Comparison of ENCODE assay signal across 1 cellular context in genomic region chr22:28829358-28830181, GRCh38.
TF ChIP-seq lines count a peak whose summit lies in the region.

No MANE protein-coding gene starts in this region.

TF ChIP-seq in HepG2, 621 proteins besides CTCF, POLR2A, EP300 and RAD21 (continued from another document and continues in another):
- peak; percentile 43; the same call in 1 of the 2 replicates for TF ChIP-seq RERE (CRISPR knock-in tag; IDR thresholded peaks at IDR 0.05; ENCODE audit: low read depth)
- TF ChIP-seq ZNF468 (CRISPR knock-in tag; IDR thresholded peaks at IDR 0.05) = no peak
- peak; percentile 42 for TF ChIP-seq CREM (IDR thresholded peaks at IDR 0.05)
- TF ChIP-seq CREM (CRISPR knock-in tag; IDR thresholded peaks at IDR 0.05) = no peak
- peak; percentile 86 for TF ChIP-seq CEBPG (CRISPR knock-in tag; IDR thresholded peaks at IDR 0.05)
- no peak for TF ChIP-seq MLLT10 (CRISPR knock-in tag; IDR thresholded peaks at IDR 0.05)
- no peak for TF ChIP-seq ZNF740 (CRISPR knock-in tag; IDR thresholded peaks at IDR 0.05)
- no peak for TF ChIP-seq ZNF790 (CRISPR knock-in tag; IDR thresholded peaks at IDR 0.05; ENCODE audit: borderline replicate concordance)
- peak; percentile 71 for TF ChIP-seq PHF21A (CRISPR knock-in tag; IDR thresholded peaks at IDR 0.05)
- no peak for TF ChIP-seq SMAD1 (CRISPR knock-in tag; IDR thresholded peaks at IDR 0.05; ENCODE audit: borderline replicate concordance, low read depth)
- no peak for TF ChIP-seq FOXA1 (IDR thresholded peaks at IDR 0.05)
- 0 out of 2 replicates have a peak, but pooled peaks have one; percentile 29 for TF ChIP-seq FOXA1 (CRISPR knock-in tag; IDR thresholded peaks at IDR 0.05)
- peak; percentile 85 for TF ChIP-seq SAP130 (CRISPR knock-in tag; IDR thresholded peaks at IDR 0.05; ENCODE audit: low read depth)
- no peak for TF ChIP-seq AHR (CRISPR knock-in tag; IDR thresholded peaks at IDR 0.05)
- TF ChIP-seq HHEX (CRISPR knock-in tag; IDR thresholded peaks at IDR 0.05) = no peak
- peak; percentile 20 for TF ChIP-seq ZEB1 (IDR thresholded peaks at IDR 0.05; ENCODE audit: insufficient replicate concordance, low read depth)
- TF ChIP-seq TCF7 (IDR thresholded peaks at IDR 0.05; ENCODE audit: low read depth) = peak; percentile 58
- TF ChIP-seq ZNF737 (CRISPR knock-in tag; IDR thresholded peaks at IDR 0.05; ENCODE audit: borderline replicate concordance) = no peak
- TF ChIP-seq HNF1B (CRISPR knock-in tag; IDR thresholded peaks at IDR 0.05) = no peak; the same call in none of the 2 replicates
- TF ChIP-seq MIER2 (CRISPR knock-in tag; IDR thresholded peaks at IDR 0.05) = peak; percentile 19; the same call in 1 of the 2 replicates
- TF ChIP-seq REPIN1 (CRISPR knock-in tag; IDR thresholded peaks at IDR 0.05; ENCODE audit: borderline replicate concordance, low read depth) = peak; percentile 75; the same call in 1 of the 2 replicates
- TF ChIP-seq RAD51 (IDR thresholded peaks at IDR 0.05; ENCODE audit: borderline replicate concordance) = no peak
- no peak for TF ChIP-seq BRF2 (CRISPR knock-in tag; IDR thresholded peaks at IDR 0.05)
- TF ChIP-seq GATAD1 (CRISPR knock-in tag; IDR thresholded peaks at IDR 0.05) = peak; percentile 68
- TF ChIP-seq ZBTB37 (CRISPR knock-in tag; IDR thresholded peaks at IDR 0.05) = no peak; the same call in 1 of the 2 replicates
- no peak for TF ChIP-seq ZNF367 (CRISPR knock-in tag; IDR thresholded peaks at IDR 0.05; ENCODE audit: borderline replicate concordance)
- TF ChIP-seq ARNT (IDR thresholded peaks at IDR 0.05) = no peak
- TF ChIP-seq TOE1 (CRISPR knock-in tag; IDR thresholded peaks at IDR 0.05) = no peak
- no peak for TF ChIP-seq PBX3 (CRISPR knock-in tag; IDR thresholded peaks at IDR 0.05; ENCODE audit: borderline replicate concordance)
- no peak for TF ChIP-seq ZNF225 (CRISPR knock-in tag; IDR thresholded peaks at IDR 0.05)
- TF ChIP-seq NONO (IDR thresholded peaks at IDR 0.05) = no peak
- TF ChIP-seq NONO (CRISPR knock-in tag; conservative IDR thresholded peaks at IDR 0.05) = peak; percentile 20; the same call in 1 of the 2 replicates
- no peak for TF ChIP-seq NFE2L2 (IDR thresholded peaks at IDR 0.05; ENCODE audit: low read length)
- peak; percentile 78 for TF ChIP-seq ARID5B (CRISPR knock-in tag; IDR thresholded peaks at IDR 0.05)
- no peak for TF ChIP-seq ZNF772 (CRISPR knock-in tag; IDR thresholded peaks at IDR 0.05)
- TF ChIP-seq BATF2 (CRISPR knock-in tag; IDR thresholded peaks at IDR 0.05) = no peak
- TF ChIP-seq MNT (IDR thresholded peaks at IDR 0.05) = no peak
- TF ChIP-seq NR0B2 (CRISPR knock-in tag; IDR thresholded peaks at IDR 0.05) = no peak
- no peak for TF ChIP-seq ZNF235 (CRISPR knock-in tag; IDR thresholded peaks at IDR 0.05; ENCODE audit: borderline replicate concordance)
- peak; percentile 63 for TF ChIP-seq ADNP (CRISPR knock-in tag; IDR thresholded peaks at IDR 0.05)
- TF ChIP-seq ARNTL (CRISPR knock-in tag; IDR thresholded peaks at IDR 0.05) = 0 out of 2 replicates have a peak, but pooled peaks have one; percentile 35
- TF ChIP-seq ZNF644 (CRISPR knock-in tag; IDR thresholded peaks at IDR 0.05; ENCODE audit: low read depth) = peak; percentile 92
- TF ChIP-seq TFDP1 (CRISPR knock-in tag; IDR thresholded peaks at IDR 0.05; ENCODE audit: borderline replicate concordance) = peak; percentile 33; the same call in 1 of the 2 replicates
- TF ChIP-seq TEAD3 (CRISPR knock-in tag; optimal IDR thresholded peaks at IDR 0.05; ENCODE audit: borderline replicate concordance) = peak; percentile 26
- TF ChIP-seq KDM6A (CRISPR knock-in tag; IDR thresholded peaks at IDR 0.05; ENCODE audit: low read depth) = 0 out of 2 replicates have a peak, but pooled peaks have one; percentile 36
- TF ChIP-seq HMG20A (CRISPR knock-in tag; IDR thresholded peaks at IDR 0.05; ENCODE audit: borderline replicate concordance) = peak; percentile 59; the same call in 1 of the 2 replicates
- peak; percentile 64; the same call in 1 of the 2 replicates for TF ChIP-seq ATF1 (CRISPR knock-in tag; IDR thresholded peaks at IDR 0.05)
